13 cellular contexts compared by ENCODE assay signal in the genomic region with DNA sequence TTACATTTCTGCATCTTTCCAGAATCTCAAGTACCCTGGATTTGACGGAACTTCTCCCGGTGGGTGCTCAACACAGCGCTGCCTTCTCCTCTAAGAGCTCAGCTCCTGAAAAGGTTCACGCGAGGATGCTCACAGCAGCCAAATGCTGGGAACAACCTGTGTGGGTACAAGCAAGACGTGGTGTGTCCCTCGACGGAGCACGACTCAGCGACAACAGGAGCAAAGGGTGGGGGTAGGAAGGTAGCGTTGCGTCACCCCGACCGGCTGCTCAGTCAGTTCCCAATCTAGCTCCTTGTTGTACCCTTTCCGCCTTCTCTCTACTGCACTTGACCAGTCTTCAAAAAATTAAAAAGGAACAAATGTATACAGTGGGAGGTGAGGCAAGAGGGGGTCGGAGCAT.
"Had no signal": no experiment of that assay in that cellular context is flagged by ENCODE, and none has a peak within 500 bp of the region (broad histone marks: within the 10 kb centered on the region; RNA-seq: fewer than 3 reads in every experiment).

No MANE protein-coding gene starts in this region.

- DNase-seq: activated CD4-positive, alpha-beta memory T cell treated with anti-CD3 and anti-CD28 coated beads, Interleukin-2, amount 10 ng/mL, durations not matched to agents 7 days and 5 days; activated CD8-positive, alpha-beta memory T cell treated with anti-CD3 and anti-CD28 coated beads, Interleukin-2, amount 50 U/mL, for 4 hours; activated naive CD4-positive, alpha-beta T cell; activated T-cell treated with anti-CD3 and anti-CD28 coated beads, Interleukin-2, amount 50 U/mL, for 72 hours; mammary epithelial cell; occipital lobe; stimulated activated CD4-positive, alpha-beta T cell treated with anti-CD3 and anti-CD28 coated beads, Interleukin-12 subunit alpha, Interleukin-12 subunit beta, amount 100 ng/mL, for 4 hours; stimulated activated CD4-positive, alpha-beta T cell treated with anti-CD3 and anti-CD28 coated beads, Interleukin-2, amount 100 ng/mL, for 48 hours; stimulated activated CD8-positive, alpha-beta memory T cell treated with anti-CD3 and anti-CD28 coated beads, Interleukin-4, amount 100 ng/mL, for 48 hours; stimulated activated naive CD8-positive, alpha-beta T cell treated with anti-CD3 and anti-CD28 coated beads, Interleukin-15, Interleukin-2, amounts not matched to agents 100 U/mL and 50 U/mL, for 24 hours had no signal

- H3K27ac ChIP-seq: esophagus muscularis mucosa, prostate gland had no signal

- H3K9me3 ChIP-seq: esophagus muscularis mucosa, prostate gland had no signal

- H3K4me3 ChIP-seq: esophagus muscularis mucosa, prostate gland had no signal

- ATAC-seq: activated T-cell treated with anti-CD3 and anti-CD28 coated beads, Interleukin-2, amount 50 U/mL, for 72 hours; sciatic nerve; stimulated activated naive CD8-positive, alpha-beta T cell treated with anti-CD3 and anti-CD28 coated beads, Interleukin-15, Interleukin-2, amounts not matched to agents 100 U/mL and 50 U/mL, for 24 hours had no signal

- H3K4me1 ChIP-seq: prostate gland had no signal

- H3K36me3 ChIP-seq: esophagus muscularis mucosa, prostate gland had no signal
